ENCODE assay signal across 8 cellular contexts in the genomic region with DNA sequence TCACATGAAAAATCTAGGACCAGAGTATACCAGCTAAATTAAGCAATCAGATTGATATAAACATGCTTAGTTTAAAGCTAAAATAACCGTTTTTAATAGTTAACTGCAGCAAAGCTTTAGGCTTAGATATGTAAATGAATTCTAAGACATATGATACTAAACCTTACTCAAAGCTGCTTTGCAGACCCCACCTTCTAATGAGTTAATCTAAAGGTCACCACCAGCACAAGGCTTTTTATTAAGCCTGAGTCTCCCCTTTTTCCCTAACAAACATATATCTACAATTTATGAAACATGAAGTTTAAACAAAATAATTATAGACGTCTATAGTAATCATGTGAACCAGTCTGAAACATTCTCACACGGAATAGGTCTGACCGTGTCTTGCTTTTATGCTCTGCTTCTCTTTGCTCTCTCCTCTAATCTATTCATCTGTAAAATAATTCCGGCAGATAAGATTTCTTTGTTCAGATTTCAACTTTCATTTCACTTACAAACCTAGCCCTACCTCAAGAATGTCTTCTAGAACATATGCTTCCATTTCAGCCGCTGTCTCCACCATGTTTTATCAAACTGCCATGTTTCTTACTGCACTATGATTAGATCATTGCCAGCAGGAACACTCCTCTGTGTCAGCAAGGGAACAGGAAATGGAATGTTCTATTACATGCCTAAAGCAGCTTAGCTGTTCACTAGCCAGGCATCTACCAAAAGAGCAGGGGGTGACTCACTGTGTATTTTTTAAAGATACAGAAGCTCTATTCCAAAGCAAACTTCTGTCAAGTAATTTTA. TPM values are rescaled to one million over a fixed set of nuclear protein-coding genes. Genes with fewer than 3 reads are reported as not detected.
DNase-seq lines count a peak whose midpoint lies in the region; ATAC-seq lines count a peak whose summit lies in the region.

No MANE protein-coding gene starts in this region.

- H3K4me3 ChIP-seq in naive thymus-derived CD4-positive, alpha-beta T cell (ENCODE audit: low read length): peak overlapping the region; percentile 62

- no peaks in the 10 kb centered on the region for H3K9me3 Mint-ChIP-seq in activated CD8-positive, alpha-beta T cell treated with anti-CD3 and anti-CD28 coated beads, Interleukin-2, amount 10 ng/mL, durations not matched to agents 7 days and 5 days (ENCODE audit: insufficient read depth)
- H3K9me3 Mint-ChIP-seq in naive thymus-derived CD4-positive, alpha-beta T cell: no peaks in the 10 kb centered on the region

- no peaks in the 10 kb centered on the region for H3K36me3 ChIP-seq in naive thymus-derived CD4-positive, alpha-beta T cell (ENCODE audit: control insufficient read depth in 2 of 3, insufficient read depth in 3 of 3, low read length in 3 of 3)

- ATAC-seq in GM19455 (IDR thresholded peaks at IDR 0.05; ENCODE audit: unreplicated experiment) (peak; percentile 68), HG03565 (IDR thresholded peaks at IDR 0.05; ENCODE audit: unreplicated experiment) (peak; percentile 98), esophagus mucosa (peak; percentile 100)
- peak; percentile 100 for ATAC-seq in activated CD8-positive, alpha-beta T cell treated with anti-CD3 and anti-CD28 coated beads, Interleukin-2, amount 10 ng/mL, durations not matched to agents 7 days and 5 days
- peak; percentile 100 for ATAC-seq in naive thymus-derived CD4-positive, alpha-beta T cell

- no peaks in the 10 kb centered on the region for H3K27me3 ChIP-seq in naive thymus-derived CD4-positive, alpha-beta T cell (ENCODE audit: control insufficient read depth in 2 of 2, insufficient read depth in 2 of 2, low read length in 2 of 2)

- no peaks in the 10 kb centered on the region for H3K9me3 ChIP-seq in naive thymus-derived CD4-positive, alpha-beta T cell (ENCODE audit: control insufficient read depth in 2 of 3, low read length in 3 of 3)

- POLR2A ChIA-PET in activated CD8-positive, alpha-beta T cell treated with anti-CD3 and anti-CD28 coated beads, Interleukin-2, amount 10 ng/mL, durations not matched to agents 7 days and 5 days (lab: Charles Lee): interaction anchor here (0.6 to 2.6 kb wide), 5 partner anchors 20 to 153 kb away, joined by 3 to 24 read pairs (median 3); a partner anchor contains a TSS
- POLR2A ChIA-PET in naive thymus-derived CD4-positive, alpha-beta T cell (lab: Charles Lee): interaction anchor here (0.6 to 2.8 kb wide), 6 partner anchors 30 to 156 kb away, joined by 3 to 18 read pairs (median 4); a partner anchor contains a TSS

- H3K4me1 ChIP-seq in naive thymus-derived CD4-positive, alpha-beta T cell (ENCODE audit: control insufficient read depth in 2 of 2, insufficient read depth in 2 of 2, low read length in 2 of 2): peaks cover 9 to 18% of the 10 kb centered on the region in 2 donors

- CTCF ChIA-PET in activated CD8-positive, alpha-beta T cell treated with anti-CD3 and anti-CD28 coated beads, Interleukin-2, amount 10 ng/mL, durations not matched to agents 7 days and 5 days (lab: Charles Lee): interaction anchor here (1.0 to 4.6 kb wide), 3 partner anchors 21 to 184 kb away, joined by 3 to 39 read pairs (median 7); a partner anchor contains a TSS
- CTCF ChIA-PET in naive thymus-derived CD4-positive, alpha-beta T cell (lab: Charles Lee): interaction anchor here (0.6 to 1.5 kb wide), 3 partner anchors 15 to 37 kb away, joined by 4 read pairs; no protein-coding TSS in a partner anchor

- peak; percentile 78 for DNase-seq in DMS 273 treated with DMSO at 0.1 percent for 48 hours (lab: John Stamatoyannopoulos, UW)
- peak; percentile 45 for DNase-seq in NCI-H748 treated with DMSO at 0.1 percent for 48 hours (lab: John Stamatoyannopoulos, UW)
- peak; percentile 77 for DNase-seq in activated CD8-positive, alpha-beta T cell treated with anti-CD3 and anti-CD28 coated beads, Interleukin-2, amount 10 ng/mL, durations not matched to agents 7 days and 5 days
- DNase-seq in naive thymus-derived CD4-positive, alpha-beta T cell: peak in 8 of 9 donors; percentile 39 to 90 (median 82)

- H3K36me3 Mint-ChIP-seq in activated CD8-positive, alpha-beta T cell treated with anti-CD3 and anti-CD28 coated beads, Interleukin-2, amount 10 ng/mL, durations not matched to agents 7 days and 5 days (ENCODE audit: low read depth): peaks cover 5% of the 10 kb centered on the region
- peaks cover 0 to 3% (median 0%) of the 10 kb centered on the region in 5 donors for H3K36me3 Mint-ChIP-seq in naive thymus-derived CD4-positive, alpha-beta T cell

- H3K4me3 Mint-ChIP-seq in activated CD8-positive, alpha-beta T cell treated with anti-CD3 and anti-CD28 coated beads, Interleukin-2, amount 10 ng/mL, durations not matched to agents 7 days and 5 days: no peak overlapping the region
- H3K4me3 Mint-ChIP-seq in naive thymus-derived CD4-positive, alpha-beta T cell: no peak overlapping the region

- no peak overlapping the region for H3K27ac Mint-ChIP-seq in activated CD8-positive, alpha-beta T cell treated with anti-CD3 and anti-CD28 coated beads, Interleukin-2, amount 10 ng/mL, durations not matched to agents 7 days and 5 days
- no peak overlapping the region for H3K27ac Mint-ChIP-seq in naive thymus-derived CD4-positive, alpha-beta T cell

- no peaks in the 10 kb centered on the region for H3K27me3 Mint-ChIP-seq in activated CD8-positive, alpha-beta T cell treated with anti-CD3 and anti-CD28 coated beads, Interleukin-2, amount 10 ng/mL, durations not matched to agents 7 days and 5 days (ENCODE audit: low read depth)
- H3K27me3 Mint-ChIP-seq in naive thymus-derived CD4-positive, alpha-beta T cell: no peaks in the 10 kb centered on the region

- intact Hi-C loops in naive thymus-derived CD4-positive, alpha-beta T cell (cut with micrococcal nuclease): loop anchor here (1.0 to 2.0 kb wide), 4 partner anchors 18 to 153 kb away; a partner anchor contains a TSS

- peak overlapping the region; percentile 86 for H3K27ac ChIP-seq in naive thymus-derived CD4-positive, alpha-beta T cell (ENCODE audit: low read depth, low read length)
- H3K27ac ChIP-seq in temporal lobe (ENCODE audit: low read depth, low read length): peak overlapping the region; percentile 82

- H3K4me1 Mint-ChIP-seq in activated CD8-positive, alpha-beta T cell treated with anti-CD3 and anti-CD28 coated beads, Interleukin-2, amount 10 ng/mL, durations not matched to agents 7 days and 5 days (ENCODE audit: low read depth): peaks cover 24% of the 10 kb centered on the region
- peaks cover 19 to 62% (median 54%) of the 10 kb centered on the region in 7 donors for H3K4me1 Mint-ChIP-seq in naive thymus-derived CD4-positive, alpha-beta T cell

RNA-seq across cellular contexts. Expression of a gene that starts 35.9 kb away (rescaled TPM):
- 10 to 100 TPM; 45.8 to 46.6 TPM for total RNA-seq in activated CD8-positive, alpha-beta T cell treated with anti-CD3 and anti-CD28 coated beads, Interleukin-2, amount 10 ng/mL, durations not matched to agents 7 days and 5 days
- 38.9 TPM for total RNA-seq in esophagus mucosa
- 10 to 100 TPM; 54.4 to 67.5 (median 59.6) TPM for total RNA-seq in naive thymus-derived CD4-positive, alpha-beta T cell
- polyA plus RNA-seq in naive thymus-derived CD4-positive, alpha-beta T cell: 10 to 100 TPM; 13.1 to 18.4 TPM
- 73.3 TPM for total RNA-seq in temporal lobe

Comparison
In these comparisons a context has a peak if more than half of its experiments do, and no peak if none do; other contexts are left out.
1. Peak in every context shown above with its lines: DNase-seq, ATAC-seq, H3K4me3 ChIP-seq and H3K27ac ChIP-seq.